In the genomic region with DNA sequence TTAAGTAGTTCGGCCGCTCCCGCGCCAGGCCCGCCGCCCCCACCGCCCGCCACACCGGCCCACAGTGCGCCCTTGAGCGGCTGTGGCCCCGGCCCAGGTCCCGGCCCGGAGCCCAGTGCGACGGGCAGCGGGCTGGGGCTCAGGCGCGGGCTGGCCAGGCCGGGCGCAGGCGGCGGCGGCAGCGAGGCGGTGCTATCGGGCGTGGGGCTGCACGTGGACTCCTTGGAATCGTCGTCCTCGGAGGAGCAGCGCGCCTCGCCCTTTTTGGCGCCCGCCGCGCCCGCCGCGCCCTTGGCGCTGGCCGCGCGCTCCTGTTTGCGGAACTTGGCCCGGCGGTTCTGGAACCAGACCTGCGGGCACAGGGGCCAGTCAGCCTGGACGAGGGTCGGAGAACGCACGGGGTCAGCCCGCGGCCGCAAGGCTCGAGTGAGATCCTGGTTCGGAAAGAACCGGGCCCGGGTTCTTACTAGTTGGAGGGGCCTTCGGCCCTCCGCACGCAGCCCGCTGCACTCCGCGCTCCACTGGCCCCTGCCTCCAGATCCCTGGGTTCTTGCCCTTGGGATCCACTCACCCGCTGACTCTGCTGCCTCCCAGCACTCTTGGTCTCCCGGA, we compare ENCODE assay signal across 8 cellular contexts. TPM values are rescaled to one million over a fixed set of nuclear protein-coding genes. Genes with fewer than 3 reads are reported as not detected.
DNase-seq lines count a peak whose midpoint lies in the region; ATAC-seq and TF ChIP-seq lines count a peak whose summit lies in the region.

No MANE protein-coding gene starts in this region.

- intact Hi-C loops in breast epithelium (cut with DNase I; ENCODE audit: low total_unique reads) = loop anchor here (10.0 kb wide), 1 partner anchor 215 kb away; no protein-coding TSS in a partner anchor
- intact Hi-C loops in right lobe of liver (cut with DNase I) = no loop called here
- intact Hi-C loops in transverse colon (cut with DNase I; ENCODE audit: low total_unique reads) = no loop called here

- H3K27me3 ChIP-seq in breast epithelium (peaks cover 6 to 28% of the 10 kb centered on the region in 2 donors), right lobe of liver (peaks cover 0 to 4% of the 10 kb centered on the region in 2 donors), transverse colon (peaks cover 51% of the 10 kb centered on the region)

- H3K4me1 ChIP-seq in breast epithelium (peaks cover 0 to 15% of the 10 kb centered on the region in 2 donors), right lobe of liver (peaks cover 0 to 13% (median 3%) of the 10 kb centered on the region in 4 donors), transverse colon (peaks cover 8 to 57% (median 46%) of the 10 kb centered on the region in 4 donors)

- H3K9me3 ChIP-seq in breast epithelium (no peaks in the 10 kb centered on the region), right lobe of liver (no peaks in the 10 kb centered on the region), transverse colon (no peaks in the 10 kb centered on the region)

- in situ Hi-C loops in transverse colon (cut with MboI; ENCODE audit: low pct_ligation_motif_present in 1 of 4, low pct_unique_long_range_greater_than_20kb in 1 of 4, low sequenced_read_pairs in 3 of 4) (no loop called here), GM13976 (cut with MboI; ENCODE audit: low sequenced_read_pairs, unreplicated experiment) (no loop called here)

- TF ChIP-seq EP300 in transverse colon (IDR thresholded peaks at IDR 0.05; ENCODE audit: low read depth) = no peak

- peak; percentile 32 for DNase-seq in stimulated activated CD4-positive, alpha-beta T cell treated with anti-CD3 and anti-CD28 coated beads, Interleukin-15, amount 100 ng/mL, for 24 hours
- no peak for DNase-seq in stimulated activated CD4-positive, alpha-beta T cell treated with anti-CD3 and anti-CD28 coated beads, Interleukin-2, amount 100 ng/mL, for 48 hours
- DNase-seq in breast epithelium (ENCODE audit: low spot score in 2 of 2) (no peak), right lobe of liver (peak in 2 of 3 donors; percentile 47 to 62), transverse colon (peak; percentile 74), NCI-H2227 treated with DMSO at 0.1 percent for 48 hours (lab: John Stamatoyannopoulos, UW) (no peak), GM13976 (ENCODE audit: low spot score) (no peak)

- H3K4me3 ChIP-seq in breast epithelium (peak overlapping the region; percentile 17 to 73 (median 46)), right lobe of liver (peak overlapping the region in 2 of 3 donors; percentile 12 to 32), transverse colon (peak overlapping the region in 3 of 4 donors; percentile 18 to 47 (median 31))

- TF ChIP-seq POLR2A in breast epithelium (IDR thresholded peaks at IDR 0.05) (no peak), right lobe of liver (IDR thresholded peaks at IDR 0.05) (no peak), transverse colon (IDR thresholded peaks at IDR 0.05) (no peak)

- WGBS in right lobe of liver (ENCODE audit: insufficient coverage, low coverage, low lambda C conversion rate, missing lambda C conversion rate) = 0% methylated on average over 2 of the region's 69 CpGs
- WGBS in transverse colon (ENCODE audit: low coverage in 1 of 2), 2 donors = 6% methylated on average over 43 of the region's 69 CpGs; no CpG with 5 or more reads in 1 of the 2 donors

- ATAC-seq in right lobe of liver = peak; percentile 26 to 55 (median 40)
- no peak for ATAC-seq in GM18519 (IDR thresholded peaks at IDR 0.05; ENCODE audit: low FRiP score, unreplicated experiment)

- peak overlapping the region; percentile 52 to 71 for H3K27ac ChIP-seq in breast epithelium
- H3K27ac ChIP-seq in right lobe of liver = no peak overlapping the region
- peak overlapping the region; percentile 46 to 67 (median 59) for H3K27ac ChIP-seq in transverse colon

- H3K36me3 ChIP-seq in breast epithelium = no peaks in the 10 kb centered on the region
- H3K36me3 ChIP-seq in right lobe of liver = peaks cover 3 to 20% (median 8%) of the 10 kb centered on the region in 4 donors
- H3K36me3 ChIP-seq in transverse colon = peaks cover 0 to 13% (median 7%) of the 10 kb centered on the region in 4 donors

- TF ChIP-seq CTCF in breast epithelium (IDR thresholded peaks at IDR 0.05) = no peak
- TF ChIP-seq CTCF in right lobe of liver (IDR thresholded peaks at IDR 0.05) = no peak
- TF ChIP-seq CTCF in transverse colon (IDR thresholded peaks at IDR 0.05) = no peak
- no peak for TF ChIP-seq CTCF in GM13976 (IDR thresholded peaks at IDR 0.05; ENCODE audit: borderline replicate concordance, control extremely low read depth, extremely low read depth, insufficient read depth, missing control alignments)

RNA-seq across cellular contexts. Expression of a gene that starts 4.0 kb away (rescaled TPM):
- total RNA-seq in breast epithelium (not detected), right lobe of liver (not detected), transverse colon (1 to 10 TPM in 1 of 4 donors, under 1 TPM in 3; 0.41 to 2.6 (median 0.70) TPM)

RNA-seq across cellular contexts. Expression of a gene that starts 15.4 kb away (rescaled TPM):
- total RNA-seq in breast epithelium = 10 to 100 TPM; 47.2 to 91.8 (median 73.1) TPM
- total RNA-seq in right lobe of liver = 10 to 100 TPM; 23.2 to 46.5 (median 37.4) TPM
- 100 to 1,000 TPM in 2 of 4 donors, 10 to 100 TPM in 2; 92.8 to 388 (median 157) TPM for total RNA-seq in transverse colon

RNA-seq across cellular contexts. Expression of a gene that starts 23.4 kb away (rescaled TPM):
- total RNA-seq in breast epithelium (100 to 1,000 TPM in 1 of 3 donors, 10 to 100 TPM in 1, 1 to 10 TPM in 1; 5.2 to 143 (median 16.7) TPM), right lobe of liver (10 to 100 TPM in 2 of 6 experiments, 1 to 10 TPM in 4; 3.3 to 28.3 (median 8.6) TPM), transverse colon (10 to 100 TPM in 1 of 4 donors, 1 to 10 TPM in 2, not detected in 1; 6.4 to 16.1 (median 8.6) TPM)

RNA-seq across cellular contexts. Expression of a gene that starts 48.0 kb away (rescaled TPM):
- 10 to 100 TPM in 2 of 3 donors, not detected in 1; 11.8 to 45.2 TPM for total RNA-seq in breast epithelium
- total RNA-seq in right lobe of liver = not detected
- total RNA-seq in transverse colon = not detected

Comparison
In these comparisons a context has a peak if more than half of its experiments do, and no peak if none do; other contexts are left out.
1. DNase-seq: peak in stimulated activated CD4-positive, alpha-beta T cell treated with anti-CD3 and anti-CD28 coated beads, Interleukin-15, amount 100 ng/mL, for 24 hours (single experiment), right lobe of liver (2 of 3) and transverse colon (single experiment); none in stimulated activated CD4-positive, alpha-beta T cell treated with anti-CD3 and anti-CD28 coated beads, Interleukin-2, amount 100 ng/mL, for 48 hours (0 of 2), breast epithelium (0 of 2), NCI-H2227 treated with DMSO at 0.1 percent for 48 hours (single experiment) and GM13976 (single experiment).
2. H3K27ac ChIP-seq: peak in breast epithelium (2 of 2) and transverse colon (4 of 4); none in right lobe of liver (0 of 3).
3. Peak in every context shown above with its lines, with median percentiles within 50 percentile points of each other: H3K4me3 ChIP-seq.